Comparison of ENCODE assay signal across 22 cellular contexts in the genomic region with DNA sequence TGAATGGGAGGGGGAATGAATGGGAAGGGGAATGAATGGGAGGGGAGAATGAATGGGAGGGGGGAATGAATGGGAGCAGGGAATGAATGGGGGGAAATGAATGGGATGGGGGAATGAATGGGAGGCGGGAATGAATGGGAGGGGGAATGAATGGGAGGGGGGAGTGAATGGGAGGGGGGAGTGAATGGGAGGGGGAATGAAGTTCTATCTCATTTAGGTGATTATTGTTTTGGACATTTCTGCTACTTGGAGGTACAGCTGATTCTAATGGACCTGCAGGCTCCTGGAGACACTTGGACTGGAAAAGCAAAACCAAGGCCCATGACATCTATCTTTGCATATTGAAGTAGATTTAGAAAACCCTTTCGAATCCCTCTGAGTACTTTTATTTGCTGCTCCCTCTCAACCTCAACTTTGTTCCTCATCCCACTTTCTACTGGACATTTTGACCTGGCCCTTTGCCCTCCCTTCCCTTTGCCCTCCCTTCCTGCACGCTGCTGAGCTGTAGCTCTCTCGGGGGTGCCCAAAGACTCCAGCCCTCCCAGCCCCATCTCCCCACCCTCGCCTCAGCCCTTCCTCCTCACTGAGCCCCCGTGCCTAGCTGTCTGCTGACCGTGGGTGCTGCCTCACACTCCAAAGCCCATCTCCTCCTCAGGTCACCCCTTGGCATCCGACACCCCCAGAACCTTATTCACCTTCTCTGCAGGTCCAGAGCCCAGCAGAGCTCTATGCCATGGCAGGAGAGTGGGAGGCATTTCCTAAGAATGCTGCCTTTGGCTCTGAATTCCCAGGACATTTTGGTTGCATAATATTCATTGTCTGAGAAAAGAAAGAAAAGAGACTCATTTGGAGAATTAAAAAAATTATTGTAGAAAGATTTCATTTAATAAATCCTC. TPM values are rescaled to one million over a fixed set of nuclear protein-coding genes. Genes with fewer than 3 reads are reported as not detected.
A peak's percentile ranks its signal among the peaks of the same experiment; 100 is the strongest.
DNase-seq lines count a peak whose midpoint lies in the region; ATAC-seq, FAIRE-seq and TF ChIP-seq lines count a peak whose summit lies in the region.
"Had no signal": no experiment of that assay in that cellular context is flagged by ENCODE, and none has a peak within 500 bp of the region (broad histone marks: within the 10 kb centered on the region; RNA-seq: fewer than 3 reads in every experiment).

No MANE protein-coding gene starts in this region.

- TF ChIP-seq RAD21 in HepG2 (CRISPR knock-in tag; IDR thresholded peaks at IDR 0.05), result no peak

- no peak for ATAC-seq in activated CD8-positive, alpha-beta memory T cell treated with anti-CD3 and anti-CD28 coated beads, Interleukin-2, amount 10 ng/mL, durations not matched to agents 7 days and 5 days
- no peak for ATAC-seq in HepG2
- ATAC-seq: stimulated activated naive B cell treated with anti-CD40 and anti-IgM and Interleukin-4, amounts not matched to agents 10 μg/mL and 1 μg/mL and 100 μg/mL, for 72 hours had no signal

- TF ChIP-seq EP300 in HepG2 (IDR thresholded peaks at IDR 0.05; ENCODE audit: low read depth in 2 of 2, low read length in 2 of 2) (no peak), HepG2 (CRISPR knock-in tag; IDR thresholded peaks at IDR 0.05; ENCODE audit: borderline replicate concordance) (no peak)

- DNase-seq in GM20000 (ENCODE audit: low spot score) (peak; percentile 6), HepG2 (ENCODE audit: low spot score) (no peak), testis (peak; percentile 8), H7 (no peak), HK-2 (ENCODE audit: unreplicated experiment) (no peak), erythroblast (lab: John Stamatoyannopoulos, UW) (no peak)
- peak; percentile 33 for DNase-seq in activated CD8-positive, alpha-beta memory T cell treated with anti-CD3 and anti-CD28 coated beads, Interleukin-2, amount 10 ng/mL, durations not matched to agents 7 days and 5 days
- DNase-seq: activated CD4-positive, alpha-beta T cell treated with anti-CD3 and anti-CD28 coated beads for 4 hours; BE2C; NCI-H1092 treated with DMSO at 0.1 percent for 48 hours; NCI-H1930; NCI-H345; NCI-H82; OCI-M1; SHP77 treated with DMSO at 0.1 percent for 48 hours; stimulated activated CD4-positive, alpha-beta T cell treated with anti-CD3 and anti-CD28 coated beads, Interleukin-2, amount 100 ng/mL, for 48 hours; stimulated activated naive B cell treated with anti-CD40 and anti-IgM and Interleukin-4, amounts not matched to agents 10 μg/mL and 1 μg/mL and 100 μg/mL, for 72 hours had no signal

- no peaks in the 10 kb centered on the region for H3K36me3 ChIP-seq in HepG2 (replicated peaks in 1 of 2; ENCODE audit: control insufficient read depth in 1 of 2, insufficient read depth in 2 of 2, low read length in 2 of 2)
- H3K36me3 ChIP-seq in testis (ENCODE audit: low read depth, missing control alignments), result no peaks in the 10 kb centered on the region
- H3K36me3 ChIP-seq in H7 (replicated peaks; ENCODE audit: control insufficient read depth, insufficient read depth, low read length), result no peaks in the 10 kb centered on the region
- H3K36me3 ChIP-seq: BE2C, neural progenitor cell, prostate gland had no signal

- H3K4me1 ChIP-seq in HepG2 (ENCODE audit: insufficient read depth, low read length), result peaks cover 31% of the 10 kb centered on the region
- no peaks in the 10 kb centered on the region for H3K4me1 ChIP-seq in testis
- H3K4me1 ChIP-seq: BE2C, neural progenitor cell, prostate gland had no signal

- no peak overlapping the region for H3K9ac ChIP-seq in HepG2 (ENCODE audit: insufficient read depth, low read depth, low read length)
- H3K9ac ChIP-seq: neural progenitor cell had no signal

- no peak overlapping the region for H2AFZ ChIP-seq in HepG2 (ENCODE audit: low read length)
- H2AFZ ChIP-seq: neural progenitor cell had no signal

- H3K4me3 ChIP-seq in HepG2 (replicated peaks in 1 of 3; ENCODE audit: insufficient read depth in 1 of 3, low read depth in 2 of 3, low read length in 3 of 3) (no peak overlapping the region), testis (no peak overlapping the region), H7 (ENCODE audit: insufficient read depth, low read depth, low read length) (no peak overlapping the region)
- H3K4me3 ChIP-seq: mucosa of descending colon, neural progenitor cell, prostate gland, smooth muscle cell had no signal

- FAIRE-seq in HepG2 (lab: Jason Lieb, UNC), result no peak
- FAIRE-seq: H1 had no signal

- intact Hi-C loops in HepG2 (cut with micrococcal nuclease; ENCODE audit: unreplicated experiment) (no loop called here), testis (cut with DNase I; ENCODE audit: low total_unique reads) (no loop called here)

- no peak overlapping the region for H3K4me3 Mint-ChIP-seq in activated CD8-positive, alpha-beta memory T cell treated with anti-CD3 and anti-CD28 coated beads, Interleukin-2, amount 10 ng/mL, durations not matched to agents 7 days and 5 days
- H3K4me3 Mint-ChIP-seq: neural progenitor cell; stimulated activated naive B cell treated with anti-CD40 and anti-IgM and Interleukin-4, amounts not matched to agents 10 μg/mL and 1 μg/mL and 100 μg/mL, for 72 hours had no signal

- H4K20me1 ChIP-seq in HepG2 (ENCODE audit: insufficient read depth, low read length), result no peaks in the 10 kb centered on the region

- H3K4me1 Mint-ChIP-seq in activated CD8-positive, alpha-beta memory T cell treated with anti-CD3 and anti-CD28 coated beads, Interleukin-2, amount 10 ng/mL, durations not matched to agents 7 days and 5 days, result peaks cover 3% of the 10 kb centered on the region

- WGBS in HepG2 (ENCODE audit: low lambda C conversion rate), result 45% methylated on average over 8 of the region's 8 CpGs
- 69 to 84% methylated on average over 8 of the region's 8 CpGs for WGBS in testis, 2 donors

- CTCF ChIA-PET in activated CD8-positive, alpha-beta memory T cell treated with anti-CD3 and anti-CD28 coated beads, Interleukin-2, amount 10 ng/mL, durations not matched to agents 7 days and 5 days (lab: Charles Lee), result no interaction called here
- CTCF ChIA-PET in HepG2 (lab: Yijun Ruan, JAX; ENCODE audit: low intra/inter-chr PET ratio, low total read pairs), result no interaction called here

- H3K36me3 Mint-ChIP-seq in activated CD8-positive, alpha-beta memory T cell treated with anti-CD3 and anti-CD28 coated beads, Interleukin-2, amount 10 ng/mL, durations not matched to agents 7 days and 5 days, result no peaks in the 10 kb centered on the region
- H3K36me3 Mint-ChIP-seq: neural progenitor cell had no signal

- H3K9me3 Mint-ChIP-seq in activated CD8-positive, alpha-beta memory T cell treated with anti-CD3 and anti-CD28 coated beads, Interleukin-2, amount 10 ng/mL, durations not matched to agents 7 days and 5 days (ENCODE audit: low read depth), result no peaks in the 10 kb centered on the region

- no peak for TF ChIP-seq POLR2A in HepG2 (IDR thresholded peaks at IDR 0.05; ENCODE audit: insufficient read depth in 1 of 2, low read depth in 2 of 2, low read length in 2 of 2)
- no peak for TF ChIP-seq POLR2A in testis (IDR thresholded peaks at IDR 0.05)
- TF ChIP-seq POLR2A in erythroblast (IDR thresholded peaks at IDR 0.05; ENCODE audit: low read length), result no peak

- no TSS peak for BruUV-seq in HepG2 (replicated peaks; lab: Mats Ljungman, UMichigan)

- no peak overlapping the region for H3K4me2 ChIP-seq in HepG2 (ENCODE audit: low read depth, low read length)
- H3K4me2 ChIP-seq: neural progenitor cell, smooth muscle cell had no signal

- no peaks in the 10 kb centered on the region for H3K27me3 Mint-ChIP-seq in activated CD8-positive, alpha-beta memory T cell treated with anti-CD3 and anti-CD28 coated beads, Interleukin-2, amount 10 ng/mL, durations not matched to agents 7 days and 5 days
- H3K27me3 Mint-ChIP-seq: stimulated activated naive B cell treated with anti-CD40 and anti-IgM and Interleukin-4, amounts not matched to agents 10 μg/mL and 1 μg/mL and 100 μg/mL, for 72 hours had no signal

- H3K27ac ChIP-seq in HepG2 (ENCODE audit: extremely low read length, insufficient read depth, low read length) (no peak overlapping the region), testis (no peak overlapping the region)
- H3K27ac ChIP-seq: neural progenitor cell, prostate gland had no signal

- TF ChIP-seq CTCF in GM20000 (IDR thresholded peaks at IDR 0.05; ENCODE audit: extremely low read depth, missing control alignments), result no peak
- no peak for TF ChIP-seq CTCF in HepG2 (CRISPR knock-in tag; IDR thresholded peaks at IDR 0.05)
- no peak for TF ChIP-seq CTCF in testis (IDR thresholded peaks at IDR 0.05)

- in situ Hi-C loops in HepG2 (cut with HindIII; ENCODE audit: extremely low pct_ligation_motif_present, low pct_unique_long_range_greater_than_20kb), result no loop called here

- POLR2A ChIA-PET in HepG2 (lab: Yijun Ruan, JAX), result interaction anchor here (1.3 kb wide), 1 partner anchor 12 kb away, joined by 5 read pairs; no protein-coding TSS in a partner anchor

- H3K27me3 ChIP-seq in HepG2 (ENCODE audit: control insufficient read depth in 1 of 2, insufficient read depth in 2 of 2, low read length in 2 of 2) (no peaks in the 10 kb centered on the region), testis (no peaks in the 10 kb centered on the region), H7 (ENCODE audit: control insufficient read depth, insufficient read depth, low read length) (no peaks in the 10 kb centered on the region)
- H3K27me3 ChIP-seq: neural progenitor cell had no signal

- H3K27ac Mint-ChIP-seq in activated CD8-positive, alpha-beta memory T cell treated with anti-CD3 and anti-CD28 coated beads, Interleukin-2, amount 10 ng/mL, durations not matched to agents 7 days and 5 days, result no peak overlapping the region
- H3K27ac Mint-ChIP-seq: stimulated activated naive B cell treated with anti-CD40 and anti-IgM and Interleukin-4, amounts not matched to agents 10 μg/mL and 1 μg/mL and 100 μg/mL, for 72 hours had no signal

- no peaks in the 10 kb centered on the region for H3K79me2 ChIP-seq in HepG2 (ENCODE audit: insufficient read depth, low read length)

- H3K9me3 ChIP-seq in HepG2 (ENCODE audit: low read length) (no peaks in the 10 kb centered on the region), testis (no peaks in the 10 kb centered on the region)
- H3K9me3 ChIP-seq: BE2C, mucosa of descending colon, prostate gland had no signal

RNA-seq across cellular contexts. Expression of a gene that starts 19.9 kb away (rescaled TPM):
- 10 to 100 TPM; 83.8 to 85.3 TPM for total RNA-seq in activated CD8-positive, alpha-beta memory T cell treated with anti-CD3 and anti-CD28 coated beads, Interleukin-2, amount 10 ng/mL, durations not matched to agents 7 days and 5 days
- total RNA-seq in HepG2 (2016; rRNA removed; fragmentation: Illumina TruSeq; extraction: Trizol), result 16.0 and 29.8 TPM in 2 replicates
- 5.1 and 9.2 TPM in 2 replicates for total RNA-seq in HepG2 (2016; cell fraction: cytosol; rRNA removed; fragmentation: Illumina TruSeq; extraction: Trizol; ENCODE audit: low read depth)
- 14.3 and 34.5 TPM in 2 replicates for total RNA-seq in HepG2 (2016; cell fraction: insoluble cytoplasmic fraction; rRNA removed; fragmentation: Illumina TruSeq; extraction: Trizol)
- total RNA-seq in HepG2 (2016; cell fraction: membrane; rRNA removed; fragmentation: Illumina TruSeq; extraction: Trizol), result 14.8 and 16.4 TPM in 2 replicates
- total RNA-seq in HepG2 (2016; cell fraction: nucleus; rRNA removed; fragmentation: Illumina TruSeq; extraction: Trizol), result 37.9 and 47.2 TPM in 2 replicates
- 90.6 and 115 TPM in 2 replicates for polyA plus RNA-seq in HepG2 (2011; rRNA removed)
- polyA plus RNA-seq in HepG2 (2011; cell fraction: cytosol; rRNA removed), result 65.4 and 69.9 TPM in 2 replicates
- 330 and 361 TPM in 2 replicates for polyA plus RNA-seq in HepG2 (2011; cell fraction: nucleus; rRNA removed)
- polyA plus RNA-seq in HepG2 (2012), result 104 and 122 TPM in 2 replicates
- polyA plus RNA-seq in HepG2 (2016; cell fraction: cytosol; fragmentation: Illumina TruSeq; extraction: Trizol; ENCODE audit: low read depth), result 3.8 and 4.2 TPM in 2 replicates
- polyA plus RNA-seq in HepG2 (2016; cell fraction: insoluble cytoplasmic fraction; fragmentation: Illumina TruSeq; extraction: Trizol; ENCODE audit: low read depth), result 18.3 and 19.5 TPM in 2 replicates
- polyA plus RNA-seq in HepG2 (2016; cell fraction: membrane; fragmentation: Illumina TruSeq; extraction: Trizol; ENCODE audit: low read depth), result 9.2 and 10.4 TPM in 2 replicates
- 89.7 and 92.4 TPM in 2 replicates for polyA plus RNA-seq in HepG2 (2016; cell fraction: nucleus; fragmentation: Illumina TruSeq; extraction: Trizol; ENCODE audit: insufficient read depth, low read depth)
- 56.1 and 65.1 TPM in 2 replicates for polyA minus RNA-seq in HepG2 (2011; rRNA and poly(A)+ RNA removed; ENCODE audit: low replicate concordance)
- 44.6 and 51.7 TPM in 2 replicates for polyA minus RNA-seq in HepG2 (2011; cell fraction: cytosol; rRNA and poly(A)+ RNA removed)
- polyA minus RNA-seq in HepG2 (2011; cell fraction: nucleus; rRNA and poly(A)+ RNA removed), result 90.3 and 92.4 TPM in 2 replicates
- 10 to 100 TPM; 21.1 to 27.1 TPM for total RNA-seq in testis
- polyA plus RNA-seq in testis (ENCODE audit: insufficient read depth, low read depth, low replicate concordance), result 23.9 TPM
- 70.2 and 77.5 TPM in 2 replicates for total RNA-seq in H7 (2014; rRNA removed; shearing (Covaris generic))

Comparison
In these comparisons a context has a peak if more than half of its experiments do, and no peak if none do; other contexts are left out.
1. DNase-seq: peak in GM20000 (single experiment), activated CD8-positive, alpha-beta memory T cell treated with anti-CD3 and anti-CD28 coated beads, Interleukin-2, amount 10 ng/mL, durations not matched to agents 7 days and 5 days (single experiment) and testis (single experiment); none in HepG2 (single experiment), H7 (single experiment), HK-2 (single experiment) and erythroblast (0 of 2).